ENCODE assay signal across 1 cellular context in the genomic region with DNA sequence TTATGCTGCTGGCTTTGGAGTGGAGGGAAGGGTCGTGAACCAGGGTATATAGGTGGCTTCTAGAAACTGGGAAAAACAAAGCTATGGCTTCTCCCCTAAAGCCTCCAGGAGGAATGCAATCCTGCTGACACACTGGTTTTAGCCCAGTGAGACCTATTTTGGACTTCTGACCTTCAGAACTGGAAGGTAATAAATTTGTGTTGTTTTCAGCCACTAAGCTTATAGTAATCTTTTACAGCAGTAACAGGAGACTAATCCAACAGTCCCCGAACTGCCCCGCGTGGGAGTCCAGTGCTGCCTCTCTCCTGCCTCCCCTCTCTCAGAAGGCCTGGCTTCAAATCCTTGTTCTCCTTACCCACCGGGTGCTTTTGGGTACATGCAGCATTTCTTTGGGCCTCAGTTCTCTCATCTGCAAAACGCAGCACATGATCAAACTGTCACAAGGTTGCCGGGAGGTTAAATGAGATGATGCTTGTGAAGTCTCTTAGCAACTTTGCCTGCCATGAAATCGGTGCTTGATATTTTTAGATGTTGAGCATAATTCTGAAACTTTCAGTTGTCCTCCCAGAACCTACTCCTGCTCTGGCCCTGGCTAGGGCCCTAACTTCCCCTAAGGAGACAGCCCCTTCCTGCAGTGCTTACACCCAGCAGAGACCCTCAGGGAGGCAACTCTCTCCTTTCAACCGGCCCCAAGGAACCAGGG.
TF ChIP-seq lines count a peak whose summit lies in the region.

No MANE protein-coding gene starts in this region.

TF ChIP-seq in HepG2, 621 proteins besides CTCF, POLR2A, EP300 and RAD21 (continued from another document):
- TF ChIP-seq, protein P1, sequence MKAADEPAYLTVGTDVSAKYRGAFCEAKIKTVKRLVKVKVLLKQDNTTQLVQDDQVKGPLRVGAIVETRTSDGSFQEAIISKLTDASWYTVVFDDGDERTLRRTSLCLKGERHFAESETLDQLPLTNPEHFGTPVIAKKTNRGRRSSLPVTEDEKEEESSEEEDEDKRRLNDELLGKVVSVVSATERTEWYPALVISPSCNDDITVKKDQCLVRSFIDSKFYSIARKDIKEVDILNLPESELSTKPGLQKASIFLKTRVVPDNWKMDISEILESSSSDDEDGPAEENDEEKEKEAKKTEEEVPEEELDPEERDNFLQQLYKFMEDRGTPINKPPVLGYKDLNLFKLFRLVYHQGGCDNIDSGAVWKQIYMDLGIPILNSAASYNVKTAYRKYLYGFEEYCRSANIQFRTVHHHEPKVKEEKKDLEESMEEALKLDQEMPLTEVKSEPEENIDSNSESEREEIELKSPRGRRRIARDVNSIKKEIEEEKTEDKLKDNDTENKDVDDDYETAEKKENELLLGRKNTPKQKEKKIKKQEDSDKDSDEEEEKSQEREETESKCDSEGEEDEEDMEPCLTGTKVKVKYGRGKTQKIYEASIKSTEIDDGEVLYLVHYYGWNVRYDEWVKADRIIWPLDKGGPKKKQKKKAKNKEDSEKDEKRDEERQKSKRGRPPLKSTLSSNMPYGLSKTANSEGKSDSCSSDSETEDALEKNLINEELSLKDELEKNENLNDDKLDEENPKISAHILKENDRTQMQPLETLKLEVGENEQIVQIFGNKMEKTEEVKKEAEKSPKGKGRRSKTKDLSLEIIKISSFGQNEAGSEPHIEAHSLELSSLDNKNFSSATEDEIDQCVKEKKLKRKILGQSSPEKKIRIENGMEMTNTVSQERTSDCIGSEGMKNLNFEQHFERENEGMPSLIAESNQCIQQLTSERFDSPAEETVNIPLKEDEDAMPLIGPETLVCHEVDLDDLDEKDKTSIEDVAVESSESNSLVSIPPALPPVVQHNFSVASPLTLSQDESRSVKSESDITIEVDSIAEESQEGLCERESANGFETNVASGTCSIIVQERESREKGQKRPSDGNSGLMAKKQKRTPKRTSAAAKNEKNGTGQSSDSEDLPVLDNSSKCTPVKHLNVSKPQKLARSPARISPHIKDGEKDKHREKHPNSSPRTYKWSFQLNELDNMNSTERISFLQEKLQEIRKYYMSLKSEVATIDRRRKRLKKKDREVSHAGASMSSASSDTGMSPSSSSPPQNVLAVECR (CRISPR knock-in tag; IDR thresholded peaks at IDR 0.05; ENCODE audit: borderline replicate concordance): peak; percentile 12; the same call in 1 of the 2 replicates
- TF ChIP-seq ZNF607 (CRISPR knock-in tag; IDR thresholded peaks at IDR 0.05; ENCODE audit: borderline replicate concordance) (no peak), NONO (IDR thresholded peaks at IDR 0.05) (no peak), NONO (CRISPR knock-in tag; conservative IDR thresholded peaks at IDR 0.05) (no peak), LCORL (IDR thresholded peaks at IDR 0.05) (no peak), LCORL (CRISPR knock-in tag; IDR thresholded peaks at IDR 0.05) (peak; percentile 46; the same call in 1 of the 2 replicates), ZNF549 (CRISPR knock-in tag; IDR thresholded peaks at IDR 0.05) (no peak), MAFK (conservative IDR thresholded peaks at IDR 0.05 in 1 of 2, IDR thresholded peaks at IDR 0.05 in 1 of 2; ENCODE audit: low read length in 2 of 2) (peak; percentile 60 to 70), MEF2D (CRISPR knock-in tag; IDR thresholded peaks at IDR 0.05) (no peak), MED1 (CRISPR knock-in tag; IDR thresholded peaks at IDR 0.05) (0 out of 2 replicates have a peak, but pooled peaks have one; percentile 13)
- TF ChIP-seq, protein P2, sequence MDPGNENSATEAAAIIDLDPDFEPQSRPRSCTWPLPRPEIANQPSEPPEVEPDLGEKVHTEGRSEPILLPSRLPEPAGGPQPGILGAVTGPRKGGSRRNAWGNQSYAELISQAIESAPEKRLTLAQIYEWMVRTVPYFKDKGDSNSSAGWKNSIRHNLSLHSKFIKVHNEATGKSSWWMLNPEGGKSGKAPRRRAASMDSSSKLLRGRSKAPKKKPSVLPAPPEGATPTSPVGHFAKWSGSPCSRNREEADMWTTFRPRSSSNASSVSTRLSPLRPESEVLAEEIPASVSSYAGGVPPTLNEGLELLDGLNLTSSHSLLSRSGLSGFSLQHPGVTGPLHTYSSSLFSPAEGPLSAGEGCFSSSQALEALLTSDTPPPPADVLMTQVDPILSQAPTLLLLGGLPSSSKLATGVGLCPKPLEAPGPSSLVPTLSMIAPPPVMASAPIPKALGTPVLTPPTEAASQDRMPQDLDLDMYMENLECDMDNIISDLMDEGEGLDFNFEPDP (CRISPR knock-in tag; conservative IDR thresholded peaks at IDR 0.05): 0 out of 2 replicates have a peak, but pooled peaks have one; percentile 20
- TF ChIP-seq, protein P3, sequence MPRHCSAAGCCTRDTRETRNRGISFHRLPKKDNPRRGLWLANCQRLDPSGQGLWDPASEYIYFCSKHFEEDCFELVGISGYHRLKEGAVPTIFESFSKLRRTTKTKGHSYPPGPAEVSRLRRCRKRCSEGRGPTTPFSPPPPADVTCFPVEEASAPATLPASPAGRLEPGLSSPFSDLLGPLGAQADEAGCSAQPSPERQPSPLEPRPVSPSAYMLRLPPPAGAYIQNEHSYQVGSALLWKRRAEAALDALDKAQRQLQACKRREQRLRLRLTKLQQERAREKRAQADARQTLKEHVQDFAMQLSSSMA (CRISPR knock-in tag; IDR thresholded peaks at IDR 0.05): no peak
